In genomic region chr5:61307196-61307590, GRCh38 we compare ENCODE assay signal across 15 cellular contexts. TPM values are rescaled to one million over a fixed set of nuclear protein-coding genes. Genes with fewer than 3 reads are reported as not detected.
DNase-seq lines count a peak whose midpoint lies in the region; ATAC-seq and TF ChIP-seq lines count a peak whose summit lies in the region.
"Had no signal": no experiment of that assay in that cellular context is flagged by ENCODE, and none has a peak within 500 bp of the region (broad histone marks: within the 10 kb centered on the region; RNA-seq: fewer than 3 reads in every experiment).

No MANE protein-coding gene starts in this region.

- H3K9me2 ChIP-seq in MM.1S (replicated peaks; ENCODE audit: insufficient read depth, low read length): no peaks in the 10 kb centered on the region

- H4K20me1 ChIP-seq in MM.1S (ENCODE audit: insufficient read depth, low read length): no peaks in the 10 kb centered on the region

- H3K36me3 ChIP-seq in MM.1S (replicated peaks; ENCODE audit: insufficient read depth, low read length) (no peaks in the 10 kb centered on the region), parathyroid adenoma (ENCODE audit: control insufficient read depth, insufficient read depth, low read length) (no peaks in the 10 kb centered on the region)

- intact Hi-C loops in activated CD4-positive, alpha-beta T cell treated with anti-CD3 and anti-CD28 coated beads, Interleukin-2, amount 10 ng/mL, durations not matched to agents 24 days and 14 days (cut with micrococcal nuclease): loop anchor here (2.0 kb wide), 1 partner anchor 30 kb away; no protein-coding TSS in a partner anchor
- intact Hi-C loops in natural killer cell (cut with micrococcal nuclease): no loop called here

- no peak for DNase-seq in activated CD4-positive, alpha-beta T cell treated with anti-CD3 and anti-CD28 coated beads, Interleukin-2, amount 10 ng/mL, durations not matched to agents 24 days and 14 days
- no peak for DNase-seq in activated CD4-positive, alpha-beta T cell treated with anti-CD3 and anti-CD28 coated beads, Interleukin-2, amount 50 U/mL, for 4 hours
- DNase-seq in MM.1S (no peak), OCI-M1 (lab: John Stamatoyannopoulos, UW) (no peak), natural killer cell (no peak)
- DNase-seq in activated naive CD8-positive, alpha-beta T cell treated with anti-CD3 and anti-CD28 coated beads, Interleukin-2, amount 50 U/mL, for 24 hours: no peak
- DNase-seq: activated gamma-delta T cell, dorsolateral prefrontal cortex, hippocampal formation, left cardiac atrium, occipital lobe, SHP77 treated with DMSO at 0.1 percent for 48 hours had no signal

- H3K27ac Mint-ChIP-seq in activated CD4-positive, alpha-beta T cell treated with anti-CD3 and anti-CD28 coated beads, Interleukin-2, amount 10 ng/mL, durations not matched to agents 24 days and 14 days: peak overlapping the region; percentile 86
- H3K27ac Mint-ChIP-seq in activated naive CD8-positive, alpha-beta T cell treated with anti-CD3 and anti-CD28 coated beads, Interleukin-2, amount 50 U/mL, for 24 hours: peak overlapping the region; percentile 24
- no peak overlapping the region for H3K27ac Mint-ChIP-seq in natural killer cell

- H3K4me1 ChIP-seq in MM.1S (ENCODE audit: low read length) (peaks cover 23% of the 10 kb centered on the region), parathyroid adenoma (peaks cover 24% of the 10 kb centered on the region)

- H2AFZ ChIP-seq in MM.1S (ENCODE audit: low read length) (peak overlapping the region; percentile 71), parathyroid adenoma (peak overlapping the region; percentile 19)

- H3K4me3 ChIP-seq in MM.1S (ENCODE audit: low read length) (peak overlapping the region; percentile 65), parathyroid adenoma (ENCODE audit: low read depth, low read length) (no peak overlapping the region)
- H3K4me3 ChIP-seq: dorsolateral prefrontal cortex, skin epidermis had no signal

- H3K4me2 ChIP-seq in MM.1S (ENCODE audit: low read depth, low read length): peak overlapping the region; percentile 82
- no peak overlapping the region for H3K4me2 ChIP-seq in parathyroid adenoma (ENCODE audit: low read length)

- H3K27ac ChIP-seq in MM.1S (ENCODE audit: low read length) (peak overlapping the region; percentile 73), parathyroid adenoma (no peak overlapping the region)
- H3K27ac ChIP-seq: dorsolateral prefrontal cortex had no signal

- ATAC-seq in activated naive CD8-positive, alpha-beta T cell treated with anti-CD3 and anti-CD28 coated beads, Interleukin-2, amount 50 U/mL, for 24 hours: no peak
- ATAC-seq in GM21381 (IDR thresholded peaks at IDR 0.05; ENCODE audit: unreplicated experiment) (no peak), natural killer cell (no peak)
- ATAC-seq: left cardiac atrium had no signal

- H3F3A ChIP-seq in MM.1S (ENCODE audit: insufficient read depth, low read length): peaks cover 15% of the 10 kb centered on the region

- TF ChIP-seq CTCF in MM.1S (IDR thresholded peaks at IDR 0.05; ENCODE audit: low read length): no peak
- no peak for TF ChIP-seq CTCF in parathyroid adenoma (IDR thresholded peaks at IDR 0.05)
- no peak for TF ChIP-seq CTCF in natural killer cell (IDR thresholded peaks at IDR 0.05)

- H3K79me2 ChIP-seq in MM.1S (ENCODE audit: low read length) (no peaks in the 10 kb centered on the region), parathyroid adenoma (no peaks in the 10 kb centered on the region)

- peaks cover 3% of the 10 kb centered on the region for H3K27me3 Mint-ChIP-seq in activated CD4-positive, alpha-beta T cell treated with anti-CD3 and anti-CD28 coated beads, Interleukin-2, amount 10 ng/mL, durations not matched to agents 24 days and 14 days
- H3K27me3 Mint-ChIP-seq in activated naive CD8-positive, alpha-beta T cell treated with anti-CD3 and anti-CD28 coated beads, Interleukin-2, amount 50 U/mL, for 24 hours: peaks cover 3% of the 10 kb centered on the region
- peaks cover 13 to 35% of the 10 kb centered on the region in 2 donors for H3K27me3 Mint-ChIP-seq in natural killer cell (ENCODE audit: low read depth in 2 of 2)

- H3K4me1 Mint-ChIP-seq in activated CD4-positive, alpha-beta T cell treated with anti-CD3 and anti-CD28 coated beads, Interleukin-2, amount 10 ng/mL, durations not matched to agents 24 days and 14 days: peaks cover 16% of the 10 kb centered on the region
- H3K4me1 Mint-ChIP-seq in activated naive CD8-positive, alpha-beta T cell treated with anti-CD3 and anti-CD28 coated beads, Interleukin-2, amount 50 U/mL, for 24 hours: peaks cover 22% of the 10 kb centered on the region
- no peaks in the 10 kb centered on the region for H3K4me1 Mint-ChIP-seq in natural killer cell

- H3K9me3 ChIP-seq in MM.1S (replicated peaks; ENCODE audit: insufficient read depth, low read length) (no peaks in the 10 kb centered on the region), parathyroid adenoma (ENCODE audit: control insufficient read depth, low read length) (no peaks in the 10 kb centered on the region)

- H3K9ac ChIP-seq in MM.1S (ENCODE audit: low read length) (peak overlapping the region; percentile 17; the same call in 1 of the 2 replicates), parathyroid adenoma (no peak overlapping the region)

- H3K9me3 Mint-ChIP-seq in activated CD4-positive, alpha-beta T cell treated with anti-CD3 and anti-CD28 coated beads, Interleukin-2, amount 10 ng/mL, durations not matched to agents 24 days and 14 days: no peaks in the 10 kb centered on the region
- H3K9me3 Mint-ChIP-seq in activated naive CD8-positive, alpha-beta T cell treated with anti-CD3 and anti-CD28 coated beads, Interleukin-2, amount 50 U/mL, for 24 hours: no peaks in the 10 kb centered on the region
- H3K9me3 Mint-ChIP-seq in natural killer cell: no peaks in the 10 kb centered on the region

- peak overlapping the region; percentile 9 for H3K4me3 Mint-ChIP-seq in activated CD4-positive, alpha-beta T cell treated with anti-CD3 and anti-CD28 coated beads, Interleukin-2, amount 10 ng/mL, durations not matched to agents 24 days and 14 days
- no peak overlapping the region for H3K4me3 Mint-ChIP-seq in activated naive CD8-positive, alpha-beta T cell treated with anti-CD3 and anti-CD28 coated beads, Interleukin-2, amount 50 U/mL, for 24 hours
- no peak overlapping the region for H3K4me3 Mint-ChIP-seq in natural killer cell

- H3K27me3 ChIP-seq in MM.1S (replicated peaks; ENCODE audit: insufficient read depth, low read length) (no peaks in the 10 kb centered on the region), parathyroid adenoma (ENCODE audit: control insufficient read depth, insufficient read depth, low read length) (no peaks in the 10 kb centered on the region)
- H3K27me3 ChIP-seq: dorsolateral prefrontal cortex had no signal

- no peaks in the 10 kb centered on the region for H3K36me3 Mint-ChIP-seq in activated CD4-positive, alpha-beta T cell treated with anti-CD3 and anti-CD28 coated beads, Interleukin-2, amount 10 ng/mL, durations not matched to agents 24 days and 14 days (ENCODE audit: low read depth)
- no peaks in the 10 kb centered on the region for H3K36me3 Mint-ChIP-seq in activated naive CD8-positive, alpha-beta T cell treated with anti-CD3 and anti-CD28 coated beads, Interleukin-2, amount 50 U/mL, for 24 hours (ENCODE audit: low read depth)
- H3K36me3 Mint-ChIP-seq in natural killer cell: no peaks in the 10 kb centered on the region

RNA-seq across cellular contexts. Expression of gene ZSWIM6, which starts 24.9 kb away (rescaled TPM):
- total RNA-seq in activated CD4-positive, alpha-beta T cell treated with anti-CD3 and anti-CD28 coated beads, Interleukin-2, amount 10 ng/mL, durations not matched to agents 24 days and 14 days: 7.4 and 7.9 TPM in 2 replicates
- 10 to 100 TPM in 2 of 3 donors, 1 to 10 TPM in 1; 8.7 to 11.4 (median 10.5) TPM for total RNA-seq in natural killer cell

Comparison
In these comparisons a context has a peak if more than half of its experiments do, and no peak if none do; other contexts are left out.
1. H3K27ac Mint-ChIP-seq: peak in activated CD4-positive, alpha-beta T cell treated with anti-CD3 and anti-CD28 coated beads, Interleukin-2, amount 10 ng/mL, durations not matched to agents 24 days and 14 days (single experiment) and activated naive CD8-positive, alpha-beta T cell treated with anti-CD3 and anti-CD28 coated beads, Interleukin-2, amount 50 U/mL, for 24 hours (single experiment); none in natural killer cell (0 of 2).